Comparison of ENCODE assay signal across 1 cellular context in the genomic region with DNA sequence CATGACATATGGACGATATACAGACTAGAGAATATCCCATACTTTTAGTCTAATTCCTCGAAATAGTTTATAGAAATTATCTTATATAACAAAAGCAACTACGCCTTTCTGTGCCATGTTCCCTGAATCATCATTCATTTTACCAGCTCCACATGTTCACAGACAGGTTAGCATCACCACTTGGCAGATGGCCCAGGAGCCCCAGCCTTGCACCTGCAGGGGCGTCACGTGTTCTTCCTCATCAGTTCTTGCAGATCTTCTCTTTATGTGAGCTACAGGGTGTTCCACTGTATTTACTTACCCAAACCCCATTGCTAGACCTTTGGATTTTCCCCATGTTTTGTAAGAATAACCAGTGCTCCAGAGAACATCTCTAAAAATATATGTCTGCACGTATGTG.
TF ChIP-seq lines count a peak whose summit lies in the region.

No MANE protein-coding gene starts in this region.

TF ChIP-seq in GM12878, 131 proteins besides CTCF, POLR2A, EP300 and RAD21 (continued from another document):
- 0 out of 2 replicates have a peak, but pooled peaks have one; percentile 15 for TF ChIP-seq IKZF1 (conservative IDR thresholded peaks at IDR 0.05)
- peak in 1 of 2 experiments; percentile 43; a peak in 1 of 4 replicates for TF ChIP-seq BHLHE40 (IDR thresholded peaks at IDR 0.05; ENCODE audit: borderline replicate concordance in 1 of 2, low read depth in 2 of 2, low read length in 1 of 2)
- no peak for TF ChIP-seq SMC3 (IDR thresholded peaks at IDR 0.05; ENCODE audit: borderline replicate concordance, low read length)
- TF ChIP-seq REST (IDR thresholded peaks at IDR 0.05; ENCODE audit: low read depth, low read length), result no peak
